In genomic region chr2:100742884-100743283, GRCh38 we compare ENCODE assay signal across 13 cellular contexts.
DNase-seq lines count a peak whose midpoint lies in the region; TF ChIP-seq lines count a peak whose summit lies in the region.
"Had no signal": no experiment of that assay in that cellular context is flagged by ENCODE, and none has a peak within 500 bp of the region (broad histone marks: within the 10 kb centered on the region; RNA-seq: fewer than 3 reads in every experiment).

No MANE protein-coding gene starts in this region.

- no peaks in the 10 kb centered on the region for H3K4me1 ChIP-seq in H9 (ENCODE audit: insufficient read depth, low read length)

- no peak overlapping the region for H4K8ac ChIP-seq in H9 (replicated peaks; ENCODE audit: insufficient read length, low read depth, low read length)

- H2AK5ac ChIP-seq in H9 (ENCODE audit: insufficient read length, low read length), result no peak overlapping the region

- peaks cover 3% of the 10 kb centered on the region for H3K4me1 Mint-ChIP-seq in activated CD4-positive, alpha-beta T cell treated with anti-CD3 and anti-CD28 coated beads, Interleukin-2, amount 10 ng/mL, durations not matched to agents 24 days and 14 days
- H3K4me1 Mint-ChIP-seq in H9, result 0 out of 4 replicates have a peak, but pooled peaks cover 0 to under 1% of the 10 kb centered on the region in 2 experiments

- H2BK5ac ChIP-seq in H9 (ENCODE audit: insufficient read length, low read length), result no peak overlapping the region

- H2BK120ac ChIP-seq in H9 (ENCODE audit: low read depth, low read length, poor library complexity, severe bottlenecking), result no peak overlapping the region

- no peak overlapping the region for H3K18ac ChIP-seq in H9 (ENCODE audit: insufficient read length, low read depth, low read length)

- no peak overlapping the region for H3K9ac ChIP-seq in H9 (ENCODE audit: extremely low read depth, insufficient read length, low read length)

- no peaks in the 10 kb centered on the region for H3K79me1 ChIP-seq in H9 (ENCODE audit: insufficient read depth, low read depth, low read length, poor library complexity, severe bottlenecking)

- no peak overlapping the region for H2BK15ac ChIP-seq in H9 (ENCODE audit: low read depth, low read length)

- H3K56ac ChIP-seq in H9 (ENCODE audit: insufficient read length, low read depth, low read length), result no peak overlapping the region

- DNase-seq in AG10803 (ENCODE audit: low read depth) (peak; percentile 96), fibroblast of villous mesenchyme (ENCODE audit: low read depth) (peak; percentile 94), renal cortical epithelial cell (ENCODE audit: low read depth) (peak; percentile 54), DMS 273 treated with DMSO at 0.1 percent for 48 hours (lab: John Stamatoyannopoulos, UW) (no peak), H9 (no peak)
- no peak for DNase-seq in activated CD4-positive, alpha-beta T cell treated with anti-CD3 and anti-CD28 coated beads, Interleukin-2, amount 10 ng/mL, durations not matched to agents 24 days and 14 days
- DNase-seq in stimulated activated CD4-positive, alpha-beta T cell treated with anti-CD3 and anti-CD28 coated beads, Interleukin-12 subunit alpha, Interleukin-12 subunit beta, amount 100 ng/mL, for 4 hours, result no peak
- DNase-seq: activated CD8-positive, alpha-beta memory T cell treated with anti-CD3 and anti-CD28 coated beads for 24 hours; caudate nucleus; CD8-positive, alpha-beta memory T cell; NCI-H1694 had no signal

- H3K27ac Mint-ChIP-seq in activated CD4-positive, alpha-beta T cell treated with anti-CD3 and anti-CD28 coated beads, Interleukin-2, amount 10 ng/mL, durations not matched to agents 24 days and 14 days, result no peak overlapping the region
- no peak overlapping the region; a peak in 1 of 7 replicates for H3K27ac Mint-ChIP-seq in H9
- H3K27ac Mint-ChIP-seq: CD8-positive, alpha-beta memory T cell; progenitor cell of endocrine pancreas had no signal

- no peak overlapping the region for H2BK20ac ChIP-seq in H9 (ENCODE audit: low read depth, low read length, poor library complexity, severe bottlenecking)

- no peaks in the 10 kb centered on the region for H3K27me3 ChIP-seq in H9 (ENCODE audit: insufficient read depth, low read length)

- no peaks in the 10 kb centered on the region for H3K23me2 ChIP-seq in H9 (ENCODE audit: insufficient read length, low read depth, low read length, poor library complexity, severe bottlenecking)

- H3K4me3 Mint-ChIP-seq in activated CD4-positive, alpha-beta T cell treated with anti-CD3 and anti-CD28 coated beads, Interleukin-2, amount 10 ng/mL, durations not matched to agents 24 days and 14 days, result no peak overlapping the region
- no peak overlapping the region for H3K4me3 Mint-ChIP-seq in H9
- H3K4me3 Mint-ChIP-seq: CD8-positive, alpha-beta memory T cell had no signal

- H4K20me1 ChIP-seq in H9 (ENCODE audit: control insufficient read depth, insufficient read depth, insufficient read length), result no peaks in the 10 kb centered on the region

- no peak overlapping the region for H3T11ph ChIP-seq in H9 (ENCODE audit: low read length)

- H3K27ac ChIP-seq in H9 (ENCODE audit: insufficient read length, low read depth, low read length), result no peak overlapping the region

- WGBS in H9 (ENCODE audit: extremely low coverage, insufficient read length, low lambda C conversion rate), result no CpG with 5 or more reads among the region's 4 CpGs

- H2BK12ac ChIP-seq in H9 (ENCODE audit: insufficient read length, low read depth, low read length), result no peak overlapping the region

- H3K4ac ChIP-seq in H9 (ENCODE audit: low read depth, low read length), result no peak overlapping the region

- peak overlapping the region; percentile 18 for H3K4me3 ChIP-seq in AG10803 (ENCODE audit: low read length)
- H3K4me3 ChIP-seq in WI38 (ENCODE audit: low read depth, low read length), result peak overlapping the region; percentile 32
- H3K4me3 ChIP-seq in fibroblast of villous mesenchyme (ENCODE audit: low read depth, low read length), result peak overlapping the region; percentile 20

- H3K36me3 Mint-ChIP-seq in activated CD4-positive, alpha-beta T cell treated with anti-CD3 and anti-CD28 coated beads, Interleukin-2, amount 10 ng/mL, durations not matched to agents 24 days and 14 days (ENCODE audit: low read depth), result no peaks in the 10 kb centered on the region
- no peaks in the 10 kb centered on the region for H3K36me3 Mint-ChIP-seq in H9 (ENCODE audit: insufficient read depth in 1 of 3, low read depth in 3 of 3)
- H3K36me3 Mint-ChIP-seq: CD8-positive, alpha-beta memory T cell had no signal

- peaks cover 13% of the 10 kb centered on the region for H3K27me3 Mint-ChIP-seq in activated CD4-positive, alpha-beta T cell treated with anti-CD3 and anti-CD28 coated beads, Interleukin-2, amount 10 ng/mL, durations not matched to agents 24 days and 14 days
- peaks cover 7% of the 10 kb centered on the region for H3K27me3 Mint-ChIP-seq in H9 (ENCODE audit: low read depth)

- no peak overlapping the region for H3K4me2 ChIP-seq in H9 (ENCODE audit: insufficient read depth, insufficient read length, low read length)

- H3K9me3 ChIP-seq in H9 (ENCODE audit: control insufficient read depth, low read depth, low read length), result no peaks in the 10 kb centered on the region

- H3K14ac ChIP-seq in H9 (ENCODE audit: insufficient read depth, low read length), result no peak overlapping the region

- no peak overlapping the region for H2AFZ ChIP-seq in H9 (ENCODE audit: low read length)

- no peak overlapping the region for H4K5ac ChIP-seq in H9 (ENCODE audit: insufficient read length, low read depth, low read length)

- no peak overlapping the region for H4K91ac ChIP-seq in H9 (ENCODE audit: insufficient read length, low read depth, low read length)

- H3K79me2 ChIP-seq in H9 (ENCODE audit: insufficient read depth, low read length), result no peaks in the 10 kb centered on the region; the same call in 1 of the 2 replicates

- TF ChIP-seq CTCF in AG10803 (conservative IDR thresholded peaks at IDR 0.05; ENCODE audit: low read length) (no peak; the same call in 1 of the 2 replicates), WI38 (IDR thresholded peaks at IDR 0.05; ENCODE audit: low read depth, low read length) (no peak), fibroblast of villous mesenchyme (IDR thresholded peaks at IDR 0.05; ENCODE audit: insufficient read depth, low read depth, low read length) (no peak), H9 (conservative IDR thresholded peaks at IDR 0.05) (no peak)

- H3K23ac ChIP-seq in H9 (ENCODE audit: insufficient read length, low read depth, low read length), result no peak overlapping the region

- H3K9me3 Mint-ChIP-seq in activated CD4-positive, alpha-beta T cell treated with anti-CD3 and anti-CD28 coated beads, Interleukin-2, amount 10 ng/mL, durations not matched to agents 24 days and 14 days, result no peaks in the 10 kb centered on the region
- H3K9me3 Mint-ChIP-seq in H9, result no peaks in the 10 kb centered on the region
- H3K9me3 Mint-ChIP-seq: CD8-positive, alpha-beta memory T cell had no signal

- intact Hi-C loops in activated CD4-positive, alpha-beta T cell treated with anti-CD3 and anti-CD28 coated beads, Interleukin-2, amount 10 ng/mL, durations not matched to agents 24 days and 14 days (cut with micrococcal nuclease), result no loop called here

Comparison
In these comparisons a context has a peak if more than half of its experiments do, and no peak if none do; other contexts are left out.
1. DNase-seq: peak in AG10803 (single experiment), fibroblast of villous mesenchyme (single experiment) and renal cortical epithelial cell (single experiment); none in activated CD4-positive, alpha-beta T cell treated with anti-CD3 and anti-CD28 coated beads, Interleukin-2, amount 10 ng/mL, durations not matched to agents 24 days and 14 days (single experiment), stimulated activated CD4-positive, alpha-beta T cell treated with anti-CD3 and anti-CD28 coated beads, Interleukin-12 subunit alpha, Interleukin-12 subunit beta, amount 100 ng/mL, for 4 hours (single experiment), DMS 273 treated with DMSO at 0.1 percent for 48 hours (single experiment) and H9 (single experiment).
2. Peak in every context shown above with its lines, with median percentiles within 50 percentile points of each other: H3K4me3 ChIP-seq.